In genomic region chr1:207851696-207852095, GRCh38 we compare ENCODE assay signal across 22 cellular contexts. TPM values are rescaled to one million over a fixed set of nuclear protein-coding genes. Genes with fewer than 3 reads are reported as not detected.
DNase-seq lines count a peak whose midpoint lies in the region; ATAC-seq, FAIRE-seq and TF ChIP-seq lines count a peak whose summit lies in the region.
"Had no signal": no experiment of that assay in that cellular context is flagged by ENCODE, and none has a peak within 500 bp of the region (broad histone marks: within the 10 kb centered on the region; RNA-seq: fewer than 3 reads in every experiment).

No MANE protein-coding gene starts in this region.

- ATAC-seq in activated T-cell treated with anti-CD3 and anti-CD28 coated beads, Interleukin-2, amount 50 U/mL, for 72 hours (replicated peaks in 1 of 2) = no peak
- ATAC-seq in T-helper 17 cell (no peak), HG02852 (IDR thresholded peaks at IDR 0.05; ENCODE audit: unreplicated experiment) (no peak)
- ATAC-seq: A549, left colon had no signal

- H3K4me3 ChIP-seq in right atrium auricular region = no peak overlapping the region
- no peak overlapping the region for H3K4me3 ChIP-seq in stomach
- H3K4me3 ChIP-seq: A549, BLaER1, dorsolateral prefrontal cortex had no signal

- H3K27ac ChIP-seq in right atrium auricular region = peak overlapping the region; percentile 29 to 69
- H3K27ac ChIP-seq in stomach = peak overlapping the region in 3 of 5 donors; percentile 10 to 79 (median 73)
- H3K27ac ChIP-seq: A549, BLaER1 had no signal

- H3K9me3 ChIP-seq in T-helper 17 cell (ENCODE audit: control insufficient read depth, low read length, poor library complexity, severe bottlenecking) = no peaks in the 10 kb centered on the region
- no peaks in the 10 kb centered on the region for H3K9me3 ChIP-seq in right atrium auricular region
- no peaks in the 10 kb centered on the region for H3K9me3 ChIP-seq in stomach
- H3K9me3 ChIP-seq: A549, BLaER1 had no signal

- TF ChIP-seq CTCF in right atrium auricular region (IDR thresholded peaks at IDR 0.05) (no peak), stomach (IDR thresholded peaks at IDR 0.05) (no peak)

- no peak for DNase-seq in activated T-cell treated with anti-CD3 and anti-CD28 coated beads, Interleukin-2, amount 50 U/mL, for 72 hours
- DNase-seq in activated T-cell treated with anti-CD3 and anti-CD28 coated beads for 4 hours (no peak), T-helper 17 cell (no peak), right atrium auricular region (ENCODE audit: low spot score) (no peak), stomach (no peak), H54 (ENCODE audit: insufficient read length, low spot score) (no peak)
- DNase-seq in activated CD4-positive, alpha-beta T cell treated with anti-CD3 and anti-CD28 coated beads, Interleukin-2, amount 50 U/mL, for 1 hour = no peak
- DNase-seq: activated effector memory CD4-positive, alpha-beta T cell treated with anti-CD3 and anti-CD28 coated beads, Interleukin-2, amount 50 U/mL, for 16 hours; DMS 273 treated with DMSO at 0.1 percent for 48 hours; dorsolateral prefrontal cortex; foreskin melanocyte; HFFc6; left colon; NCI-H1436; NCI-H524 treated with DMSO at 0.1 percent for 48 hours; SW 1271 had no signal

- no peak for TF ChIP-seq EP300 in stomach (IDR thresholded peaks at IDR 0.05)

- no peak for FAIRE-seq in H54 (lab: Jason Lieb, UNC)
- FAIRE-seq: A549, G401.6, TTC549 had no signal

- H3K4me1 Mint-ChIP-seq in activated T-cell treated with anti-CD3 and anti-CD28 coated beads, Interleukin-2, amount 50 U/mL, for 72 hours (ENCODE audit: low read depth) = peaks cover 59% of the 10 kb centered on the region
- H3K4me1 Mint-ChIP-seq in T-helper 17 cell = peaks cover 64% of the 10 kb centered on the region

- WGBS in stomach, 5 donors = 80 to 93% (median 85%) methylated on average over 4 of the region's 4 CpGs

- H3K27me3 ChIP-seq in right atrium auricular region (no peaks in the 10 kb centered on the region), stomach (no peaks in the 10 kb centered on the region)
- H3K27me3 ChIP-seq: BLaER1, dorsolateral prefrontal cortex had no signal

- intact Hi-C loops in stomach (cut with DNase I; ENCODE audit: low total_unique reads) = no loop called here

- no peaks in the 10 kb centered on the region for H3K27me3 Mint-ChIP-seq in activated T-cell treated with anti-CD3 and anti-CD28 coated beads, Interleukin-2, amount 50 U/mL, for 72 hours (ENCODE audit: low read depth)
- H3K27me3 Mint-ChIP-seq in T-helper 17 cell = no peaks in the 10 kb centered on the region

- no peak overlapping the region for H3K4me3 Mint-ChIP-seq in activated T-cell treated with anti-CD3 and anti-CD28 coated beads, Interleukin-2, amount 50 U/mL, for 72 hours
- no peak overlapping the region for H3K4me3 Mint-ChIP-seq in T-helper 17 cell
- H3K4me3 Mint-ChIP-seq: HFFc6 had no signal

- H3K4me1 ChIP-seq in right atrium auricular region (peaks cover 0 to 82% of the 10 kb centered on the region in 2 donors), stomach (peaks cover 50 to 99% (median 67%) of the 10 kb centered on the region in 4 donors)

- no peaks in the 10 kb centered on the region for H3K9me3 Mint-ChIP-seq in activated T-cell treated with anti-CD3 and anti-CD28 coated beads, Interleukin-2, amount 50 U/mL, for 72 hours
- H3K9me3 Mint-ChIP-seq: HFFc6 had no signal

- peak overlapping the region; percentile 32 for H3K27ac Mint-ChIP-seq in activated T-cell treated with anti-CD3 and anti-CD28 coated beads, Interleukin-2, amount 50 U/mL, for 72 hours
- peak overlapping the region; percentile 61 for H3K27ac Mint-ChIP-seq in T-helper 17 cell

- TF ChIP-seq POLR2A in stomach (IDR thresholded peaks at IDR 0.05) (no peak), H54 (IDR thresholded peaks at IDR 0.05; ENCODE audit: low read depth, low read length) (no peak)

- peaks cover 0 to 2% of the 10 kb centered on the region in 2 donors for H3K36me3 Mint-ChIP-seq in activated T-cell treated with anti-CD3 and anti-CD28 coated beads, Interleukin-2, amount 50 U/mL, for 72 hours (ENCODE audit: insufficient read depth in 2 of 2)
- H3K36me3 Mint-ChIP-seq in T-helper 17 cell (ENCODE audit: low read depth) = peaks cover 9% of the 10 kb centered on the region

- no peaks in the 10 kb centered on the region for H3K36me3 ChIP-seq in right atrium auricular region
- H3K36me3 ChIP-seq in stomach = peaks cover 7 to 24% (median 19%) of the 10 kb centered on the region in 4 donors

RNA-seq across cellular contexts. Expression of gene CD34, which starts 59.2 kb away (rescaled TPM):
- total RNA-seq in activated T-cell treated with anti-CD3 and anti-CD28 coated beads, Interleukin-2, amount 50 U/mL, for 72 hours = under 1 TPM; 0.05 to 0.09 TPM
- total RNA-seq in T-helper 17 cell = under 1 TPM in 1 of 2 donors, not detected in 1; 0.20 TPM
- total RNA-seq in right atrium auricular region = 10 to 100 TPM; 76.7 to 76.8 TPM
- 10 to 100 TPM in 4 of 5 donors, 1 to 10 TPM in 1; 9.4 to 31.2 (median 14.0) TPM for total RNA-seq in stomach
- polyA plus RNA-seq in stomach = 1 to 10 TPM; 3.2 to 9.2 (median 6.9) TPM
- total RNA-seq: OCI-LY7 had no signal

Comparison
In these comparisons a context has a peak if more than half of its experiments do, and no peak if none do; other contexts are left out.
1. RNA of gene CD34, which starts 59.2 kb away (total RNA-seq): 76.7 to 76.8 TPM in right atrium auricular region and 9.4 to 31.2 TPM in stomach; 0.20 TPM in T-helper 17 cell and 0.05 to 0.09 TPM in activated T-cell treated with anti-CD3 and anti-CD28 coated beads, Interleukin-2, amount 50 U/mL, for 72 hours; every median in the first group is over 4 times any median in the second.